In the genomic region with DNA sequence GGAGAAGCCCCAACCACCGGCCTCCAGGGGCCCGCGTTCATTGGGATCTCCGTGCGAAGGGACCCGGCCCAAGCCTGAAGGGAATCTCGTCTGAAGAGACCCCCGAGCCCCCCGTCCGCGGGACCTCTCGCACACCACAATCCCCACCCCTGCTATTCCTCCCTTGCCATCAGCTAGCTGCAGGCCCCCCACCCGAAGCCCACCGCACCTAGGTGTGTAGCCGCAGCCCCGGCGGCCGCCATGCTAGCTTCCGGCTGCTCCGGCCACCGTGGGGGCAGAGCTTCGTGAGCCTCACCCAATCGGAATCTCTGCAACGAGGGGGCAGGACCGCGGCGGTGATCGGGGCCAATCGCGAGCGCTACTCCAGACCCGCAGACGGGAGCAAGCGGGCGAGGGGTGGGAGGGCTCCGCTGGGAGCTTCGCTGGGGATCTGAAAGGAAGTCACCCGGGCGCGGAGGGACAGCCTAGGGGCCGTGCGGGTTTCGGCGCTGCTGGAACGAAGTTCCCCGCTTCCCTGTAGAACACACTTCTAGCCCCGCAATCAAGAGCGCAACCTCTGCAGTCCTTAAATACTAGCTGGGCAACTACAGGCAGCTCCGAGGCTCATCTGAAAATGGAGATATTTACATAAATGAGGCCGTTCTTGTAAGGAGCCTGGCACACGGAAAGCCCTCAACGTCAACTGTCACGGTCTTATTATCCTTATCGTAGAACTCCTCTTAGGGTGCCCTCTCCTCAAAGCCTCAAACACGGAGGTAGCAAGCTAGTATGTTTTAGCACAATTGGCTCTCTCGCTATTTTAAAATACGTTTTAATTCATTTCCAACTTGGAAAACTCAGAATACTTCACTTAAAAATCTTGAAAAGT, we compare ENCODE assay signal across 8 cellular contexts. TPM values are rescaled to one million over a fixed set of nuclear protein-coding genes. Genes with fewer than 3 reads are reported as not detected.
DNase-seq lines count a peak whose midpoint lies in the region; ATAC-seq and TF ChIP-seq lines count a peak whose summit lies in the region.

A gene (minus strand): TSS at position 270 of the 868 bp plus-strand sequence. CDS start 28 bp downstream, at position 242.

- intact Hi-C loops in tibial artery (cut with DNase I; ENCODE audit: low total_unique reads): no loop called here

- peak; percentile 93 for ATAC-seq in HG02759 (IDR thresholded peaks at IDR 0.05; ENCODE audit: unreplicated experiment)

- no peaks in the 10 kb centered on the region for H3K9me3 ChIP-seq in adipocyte (ENCODE audit: control insufficient read depth, low read length)
- H3K9me3 ChIP-seq in cardiac muscle cell (ENCODE audit: low read depth): no peaks in the 10 kb centered on the region
- H3K9me3 ChIP-seq in parathyroid adenoma (ENCODE audit: control insufficient read depth, low read length): no peaks in the 10 kb centered on the region
- no peaks in the 10 kb centered on the region for H3K9me3 ChIP-seq in tibial artery

- peaks cover 13% of the 10 kb centered on the region for H3K79me2 ChIP-seq in parathyroid adenoma

- H3K27ac ChIP-seq in cardiac muscle cell (peak within 1 kb of the TSS; percentile 42), parathyroid adenoma (peak within 1 kb of the TSS; percentile 77), tibial artery (peak within 1 kb of the TSS; percentile 87 to 93)

- TF ChIP-seq CTCF in GM12864 (IDR thresholded peaks at IDR 0.05; ENCODE audit: low read depth, low read length, missing control alignments) (no peak), cardiac muscle cell (IDR thresholded peaks at IDR 0.05; ENCODE audit: low read depth, low read length) (no peak), parathyroid adenoma (IDR thresholded peaks at IDR 0.05) (no peak), tibial artery (IDR thresholded peaks at IDR 0.05) (no peak)

- H3K36me3 ChIP-seq in adipocyte (ENCODE audit: control insufficient read depth, insufficient read depth, low read length, severe bottlenecking): peaks cover 4% of the 10 kb centered on the region
- no peaks in the 10 kb centered on the region for H3K36me3 ChIP-seq in cardiac muscle cell
- H3K36me3 ChIP-seq in parathyroid adenoma (ENCODE audit: control insufficient read depth, insufficient read depth, low read length): no peaks in the 10 kb centered on the region
- H3K36me3 ChIP-seq in tibial artery: peaks cover 0 to 6% (median 0%) of the 10 kb centered on the region in 3 donors

- H3K4me3 ChIP-seq in GM12864 (ENCODE audit: low read depth, low read length) (peak within 1 kb of the TSS; percentile 96), adipocyte (ENCODE audit: low read length) (peak within 1 kb of the TSS; percentile 92), cardiac muscle cell (peak within 1 kb of the TSS; percentile 92), parathyroid adenoma (ENCODE audit: low read depth, low read length) (peak within 1 kb of the TSS; percentile 97), tibial artery (peak within 1 kb of the TSS; percentile 97)

- peak; percentile 74 for DNase-seq in GM12864 (ENCODE audit: low read depth)
- DNase-seq in NCI-H1417 treated with DMSO at 0.1 percent for 48 hours (lab: John Stamatoyannopoulos, UW): peak; percentile 66
- DNase-seq in T follicular helper cell (ENCODE audit: low read depth): peak; percentile 86
- DNase-seq in adipocyte (ENCODE audit: low read depth): peak; percentile 98
- peak; percentile 91 to 97 for DNase-seq in cardiac muscle cell (ENCODE audit: low read depth in 1 of 2, low spot score in 1 of 2)
- peak; percentile 93 to 97 for DNase-seq in tibial artery

- no peaks in the 10 kb centered on the region for H3K27me3 ChIP-seq in adipocyte (replicated peaks; ENCODE audit: control insufficient read depth, insufficient read depth, low read length)
- H3K27me3 ChIP-seq in cardiac muscle cell: no peaks in the 10 kb centered on the region
- H3K27me3 ChIP-seq in parathyroid adenoma (ENCODE audit: control insufficient read depth, insufficient read depth, low read length): no peaks in the 10 kb centered on the region
- H3K27me3 ChIP-seq in tibial artery: no peaks in the 10 kb centered on the region

- peak within 1 kb of the TSS; percentile 99 for H3K4me2 ChIP-seq in parathyroid adenoma (ENCODE audit: low read length)

- peaks cover 18% of the 10 kb centered on the region for H3K4me1 ChIP-seq in adipocyte (ENCODE audit: control insufficient read depth, insufficient read depth, low read length)
- H3K4me1 ChIP-seq in cardiac muscle cell (ENCODE audit: low read depth): peaks cover 23% of the 10 kb centered on the region
- H3K4me1 ChIP-seq in parathyroid adenoma: peaks cover 5% of the 10 kb centered on the region
- peaks cover 0 to 27% (median 21%) of the 10 kb centered on the region in 4 donors for H3K4me1 ChIP-seq in tibial artery

- peak within 1 kb of the TSS; percentile 95 for H2AFZ ChIP-seq in parathyroid adenoma

- peak within 1 kb of the TSS; percentile 90 for H3K9ac ChIP-seq in adipocyte (ENCODE audit: low read length)
- H3K9ac ChIP-seq in parathyroid adenoma: peak within 1 kb of the TSS; percentile 81

RNA-seq across cellular contexts. Expression of the gene that starts here (rescaled TPM):
- 107 and 114 TPM in 2 replicates for total RNA-seq in cardiac muscle cell
- 121 and 122 TPM in 2 replicates for polyA plus RNA-seq in cardiac muscle cell

Comparison
In these comparisons a context has a peak if more than half of its experiments do, and no peak if none do; other contexts are left out.
1. Peak in every context shown above with its lines: DNase-seq, ATAC-seq, H3K4me3 ChIP-seq and H3K27ac ChIP-seq.